Comparison of ENCODE assay signal across 7 cellular contexts in genomic region chr1:171313319-171313834, GRCh38. TPM values are rescaled to one million over a fixed set of nuclear protein-coding genes. Genes with fewer than 3 reads are reported as not detected.
A peak's percentile ranks its signal among the peaks of the same experiment; 100 is the strongest.
DNase-seq lines count a peak whose midpoint lies in the region; ATAC-seq, FAIRE-seq and TF ChIP-seq lines count a peak whose summit lies in the region.

No MANE protein-coding gene starts in this region.

- ATAC-seq in GM19328 (IDR thresholded peaks at IDR 0.05; ENCODE audit: unreplicated experiment) (peak; percentile 39), HG02885 (IDR thresholded peaks at IDR 0.05; ENCODE audit: poor library complexity, unreplicated experiment) (peak; percentile 42)

- no peaks in the 10 kb centered on the region for H3K36me3 ChIP-seq in adrenal gland (replicated peaks in 1 of 2)

- no peaks in the 10 kb centered on the region for H3K9me3 ChIP-seq in adrenal gland (replicated peaks in 1 of 3)

- H3K27ac ChIP-seq in adrenal gland = peak overlapping the region in 3 of 5 donors; percentile 49 to 61 (median 55)

- H3K27me3 ChIP-seq in adrenal gland = no peaks in the 10 kb centered on the region

- H3K4me3 ChIP-seq in adrenal gland = no peak overlapping the region
- peak overlapping the region; percentile 9 for H3K4me3 ChIP-seq in retinal pigment epithelial cell (ENCODE audit: low read length)

- DNase-seq in adrenal gland (no peak), retinal pigment epithelial cell (ENCODE audit: low read depth) (no peak), C1 segment of cervical spinal cord (lab: John Stamatoyannopoulos, UW) (no peak), HTR-8/SVneo (ENCODE audit: insufficient read length, low spot score) (no peak), MV-4-11 (lab: John Stamatoyannopoulos, UW) (no peak)

- TF ChIP-seq CTCF in adrenal gland (IDR thresholded peaks at IDR 0.05) (no peak), retinal pigment epithelial cell (conservative IDR thresholded peaks at IDR 0.05; ENCODE audit: low read depth, low read length) (no peak)

- no peak for TF ChIP-seq POLR2A in adrenal gland (IDR thresholded peaks at IDR 0.05)

- 4 to 15% (median 7%) methylated on average over 1 of the region's 1 CpG for WGBS in adrenal gland, 4 donors

- H3K4me1 ChIP-seq in adrenal gland (replicated peaks in 1 of 2) = peaks cover 6 to 12% of the 10 kb centered on the region in 2 donors

- no peak for FAIRE-seq in HTR-8/SVneo (lab: Jason Lieb, UNC)

- intact Hi-C loops in adrenal gland (cut with DNase I) = loop anchor here (5.0 to 10.0 kb wide), 2 partner anchors 66 to 349 kb away; partner anchors contain the start of gene FMO1 (in 2 of the 2)

RNA-seq across cellular contexts. Expression of gene FMO4, which starts 0.6 kb away (rescaled TPM):
- 10 to 100 TPM in 2 of 8 donors, 1 to 10 TPM in 6; 1.7 to 11.4 (median 4.0) TPM for total RNA-seq in adrenal gland
- 1 to 10 TPM; 3.2 to 4.0 (median 3.9) TPM for polyA plus RNA-seq in adrenal gland
